Comparison of ENCODE assay signal across 8 cellular contexts in the genomic region with DNA sequence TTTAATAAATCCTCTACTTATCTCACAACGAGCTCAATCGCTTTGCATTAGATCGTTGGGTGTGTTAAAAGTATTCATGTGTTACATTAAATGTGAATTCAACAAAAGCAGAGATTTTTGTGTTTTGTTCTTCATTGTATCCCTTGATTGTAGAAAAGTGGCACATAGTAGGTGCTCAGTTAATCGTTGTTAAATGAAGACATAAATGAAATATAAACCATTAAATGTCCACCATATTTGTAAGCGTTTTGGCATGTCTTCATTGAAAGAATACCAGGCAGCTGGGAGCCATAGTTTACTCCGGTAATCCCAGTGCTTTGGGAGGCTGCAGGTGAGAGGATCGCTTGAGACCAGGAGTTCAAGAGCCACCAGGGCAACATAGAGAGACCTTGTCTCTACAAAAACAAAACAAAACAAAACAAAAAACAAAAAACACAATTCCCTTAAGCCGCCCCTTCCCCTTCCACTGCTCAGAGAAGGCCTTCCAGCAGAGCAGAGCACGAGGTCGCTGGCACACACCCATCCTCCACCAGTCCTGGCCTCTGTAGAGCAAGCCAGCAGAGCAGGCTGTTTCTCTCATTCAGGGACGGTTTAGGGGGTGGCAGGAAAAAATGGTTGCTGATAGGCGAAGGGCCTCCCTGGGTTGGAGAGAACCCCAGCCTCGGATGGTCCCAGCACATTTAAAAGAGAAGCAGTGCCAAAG. TPM values are rescaled to one million over a fixed set of nuclear protein-coding genes. Genes with fewer than 3 reads are reported as not detected.
DNase-seq lines count a peak whose midpoint lies in the region; ATAC-seq and TF ChIP-seq lines count a peak whose summit lies in the region.

No MANE protein-coding gene starts in this region.

- H3K36me3 Mint-ChIP-seq in activated T-cell treated with anti-CD3 and anti-CD28 coated beads, Interleukin-2, amount 50 U/mL, for 24 hours (ENCODE audit: low read depth) = no peaks in the 10 kb centered on the region

- H3K18ac ChIP-seq in mesenchymal stem cell (ENCODE audit: low read depth in 1 of 2, low read length in 2 of 2) = peak overlapping the region; percentile 80

- peak overlapping the region; percentile 64 for H2BK120ac ChIP-seq in mesenchymal stem cell (ENCODE audit: low read depth, low read length)

- H3K36me3 ChIP-seq in Peyer's patch = no peaks in the 10 kb centered on the region
- H3K36me3 ChIP-seq in mesenchymal stem cell (ENCODE audit: control insufficient read depth in 1 of 2, insufficient read depth in 2 of 2, low read depth in 1 of 2, low read length in 2 of 2) = peaks cover 0 to 2% of the 10 kb centered on the region in 2 experiments
- no peaks in the 10 kb centered on the region for H3K36me3 ChIP-seq in upper lobe of right lung

- H3K27ac ChIP-seq in Peyer's patch (peak overlapping the region; percentile 78 to 89 (median 85)), mesenchymal stem cell (ENCODE audit: low read length, poor library complexity, severe bottlenecking) (peak overlapping the region; percentile 78), upper lobe of right lung (peak overlapping the region; percentile 92)

- intact Hi-C loops in upper lobe of right lung (cut with DNase I) = no loop called here

- no peak for TF ChIP-seq POLR2A in Peyer's patch (IDR thresholded peaks at IDR 0.05)

- H3K4me3 Mint-ChIP-seq in activated T-cell treated with anti-CD3 and anti-CD28 coated beads, Interleukin-2, amount 50 U/mL, for 24 hours = peak overlapping the region; percentile 88

- H3K27ac Mint-ChIP-seq in activated T-cell treated with anti-CD3 and anti-CD28 coated beads, Interleukin-2, amount 50 U/mL, for 24 hours = peak overlapping the region; percentile 86

- H3K27me3 ChIP-seq in Peyer's patch (no peaks in the 10 kb centered on the region), mesenchymal stem cell (ENCODE audit: control insufficient read depth in 1 of 2, insufficient read depth in 1 of 2, low read length in 2 of 2) (no peaks in the 10 kb centered on the region), upper lobe of right lung (no peaks in the 10 kb centered on the region)

- peak overlapping the region; percentile 62 for H3K4me2 ChIP-seq in mesenchymal stem cell (ENCODE audit: low read length, poor library complexity, severe bottlenecking)

- no peak for TF ChIP-seq CTCF in Peyer's patch (IDR thresholded peaks at IDR 0.05)
- no peak for TF ChIP-seq CTCF in cardiac fibroblast (IDR thresholded peaks at IDR 0.05; ENCODE audit: low read depth, low read length)
- TF ChIP-seq CTCF in upper lobe of right lung (IDR thresholded peaks at IDR 0.05) = no peak

- peaks cover 0 to 37% (median 3%) of the 10 kb centered on the region in 4 donors for H3K4me1 ChIP-seq in Peyer's patch
- peaks cover 14% of the 10 kb centered on the region for H3K4me1 ChIP-seq in mesenchymal stem cell (ENCODE audit: control insufficient read depth, insufficient read depth, low read depth, low read length)
- peaks cover 28% of the 10 kb centered on the region for H3K4me1 ChIP-seq in upper lobe of right lung

- peak overlapping the region; percentile 40 to 75 for H2BK12ac ChIP-seq in mesenchymal stem cell (ENCODE audit: low read length in 2 of 2)

- H3K4me3 ChIP-seq in Peyer's patch = peak overlapping the region; percentile 56 to 73 (median 65)
- peak overlapping the region; percentile 72 to 78 for H3K4me3 ChIP-seq in cardiac fibroblast (replicated peaks in 1 of 2; ENCODE audit: low read depth in 2 of 2, low read length in 2 of 2)
- peak overlapping the region in 1 of 2 experiments; percentile 83 for H3K4me3 ChIP-seq in mesenchymal stem cell (ENCODE audit: insufficient read depth in 1 of 2, low read depth in 1 of 2, low read length in 2 of 2)
- H3K4me3 ChIP-seq in upper lobe of right lung = peak overlapping the region; percentile 75

- peaks cover 35% of the 10 kb centered on the region for H3K4me1 Mint-ChIP-seq in activated T-cell treated with anti-CD3 and anti-CD28 coated beads, Interleukin-2, amount 50 U/mL, for 24 hours (ENCODE audit: low read depth)

- no peak for DNase-seq in activated T-cell treated with anti-CD3 and anti-CD28 coated beads, Interleukin-2, amount 50 U/mL, for 24 hours
- DNase-seq in activated T-cell treated with anti-CD3 and anti-CD28 coated beads, Interleukin-2, amount 50 U/mL, for 48 hours = no peak
- peak in 1 of 3 donors; percentile 60 for DNase-seq in Peyer's patch
- peak; percentile 45 to 65 for DNase-seq in cardiac fibroblast (ENCODE audit: low read depth in 2 of 2)
- DNase-seq in mesenchymal stem cell = no peak
- DNase-seq in upper lobe of right lung = peak; percentile 70
- DNase-seq in 8988T = no peak

- no peak overlapping the region for H2BK5ac ChIP-seq in mesenchymal stem cell (ENCODE audit: low read depth, low read length, poor library complexity, severe bottlenecking)

- H2AFZ ChIP-seq in mesenchymal stem cell (ENCODE audit: low read depth, low read length) = peak overlapping the region; percentile 1

- peak overlapping the region; percentile 1 for H2AK5ac ChIP-seq in mesenchymal stem cell (ENCODE audit: low read length, severe bottlenecking)

- peaks cover 12% of the 10 kb centered on the region for H3K79me1 ChIP-seq in mesenchymal stem cell (replicated peaks; ENCODE audit: low read length, poor library complexity, severe bottlenecking)

- H3K27me3 Mint-ChIP-seq in activated T-cell treated with anti-CD3 and anti-CD28 coated beads, Interleukin-2, amount 50 U/mL, for 24 hours = no peaks in the 10 kb centered on the region

- H3K9ac ChIP-seq in mesenchymal stem cell (ENCODE audit: low read length) = peak overlapping the region; percentile 77

- H3K4ac ChIP-seq in mesenchymal stem cell (ENCODE audit: low read depth in 1 of 2, low read length in 2 of 2) = peak overlapping the region; percentile 27 to 49

- no peak overlapping the region for H3K23ac ChIP-seq in mesenchymal stem cell (ENCODE audit: low read length in 2 of 2)

- peak; percentile 34 for ATAC-seq in HG02973 (IDR thresholded peaks at IDR 0.05; ENCODE audit: unreplicated experiment)
- ATAC-seq in upper lobe of right lung = peak; percentile 12

- WGBS in mesenchymal stem cell = 74% methylated on average over 10 of the region's 13 CpGs

- no peaks in the 10 kb centered on the region for H3K9me3 Mint-ChIP-seq in activated T-cell treated with anti-CD3 and anti-CD28 coated beads, Interleukin-2, amount 50 U/mL, for 24 hours

- H3K14ac ChIP-seq in mesenchymal stem cell (ENCODE audit: low read length in 2 of 2) = peak overlapping the region in 1 of 2 experiments; percentile 19

- H3K9me3 ChIP-seq in Peyer's patch (no peaks in the 10 kb centered on the region), mesenchymal stem cell (ENCODE audit: control insufficient read depth, low read length) (no peaks in the 10 kb centered on the region), upper lobe of right lung (no peaks in the 10 kb centered on the region)

- H2BK15ac ChIP-seq in mesenchymal stem cell (ENCODE audit: low read depth, poor library complexity, severe bottlenecking) = no peak overlapping the region

- H4K91ac ChIP-seq in mesenchymal stem cell (ENCODE audit: low read length) = peak overlapping the region; percentile 40

- H4K8ac ChIP-seq in mesenchymal stem cell (ENCODE audit: low read length) = peak overlapping the region; percentile 83

RNA-seq across cellular contexts. Expression of a gene that starts 0.7 kb away (rescaled TPM):
- total RNA-seq in Peyer's patch (100 to 1,000 TPM in 1 of 4 donors, 10 to 100 TPM in 3; 48.4 to 187 (median 79.3) TPM), upper lobe of right lung (81.4 TPM)
- polyA plus RNA-seq in mesenchymal stem cell (2013, experiment 1 of 2) = 20.1 TPM
- 23.7 TPM for polyA plus RNA-seq in mesenchymal stem cell (2013, experiment 2 of 2)

RNA-seq across cellular contexts. Expression of a gene that starts 1.4 kb away (rescaled TPM):
- 1 to 10 TPM in 3 of 4 donors, not detected in 1; 2.4 to 6.9 (median 3.2) TPM for total RNA-seq in Peyer's patch
- 1.2 TPM for polyA plus RNA-seq in mesenchymal stem cell (2013, experiment 1 of 2)
- 1.00 TPM for polyA plus RNA-seq in mesenchymal stem cell (2013, experiment 2 of 2)
- 1.1 TPM for total RNA-seq in upper lobe of right lung

Comparison
In these comparisons a context has a peak if more than half of its experiments do, and no peak if none do; other contexts are left out.
1. DNase-seq: peak in cardiac fibroblast (2 of 2) and upper lobe of right lung (single experiment); none in activated T-cell treated with anti-CD3 and anti-CD28 coated beads, Interleukin-2, amount 50 U/mL, for 24 hours (single experiment), activated T-cell treated with anti-CD3 and anti-CD28 coated beads, Interleukin-2, amount 50 U/mL, for 48 hours (0 of 2), mesenchymal stem cell (single experiment) and 8988T (single experiment).
2. Peak in every context shown above with its lines, with median percentiles within 50 percentile points of each other: H3K27ac ChIP-seq.